In the genomic region with DNA sequence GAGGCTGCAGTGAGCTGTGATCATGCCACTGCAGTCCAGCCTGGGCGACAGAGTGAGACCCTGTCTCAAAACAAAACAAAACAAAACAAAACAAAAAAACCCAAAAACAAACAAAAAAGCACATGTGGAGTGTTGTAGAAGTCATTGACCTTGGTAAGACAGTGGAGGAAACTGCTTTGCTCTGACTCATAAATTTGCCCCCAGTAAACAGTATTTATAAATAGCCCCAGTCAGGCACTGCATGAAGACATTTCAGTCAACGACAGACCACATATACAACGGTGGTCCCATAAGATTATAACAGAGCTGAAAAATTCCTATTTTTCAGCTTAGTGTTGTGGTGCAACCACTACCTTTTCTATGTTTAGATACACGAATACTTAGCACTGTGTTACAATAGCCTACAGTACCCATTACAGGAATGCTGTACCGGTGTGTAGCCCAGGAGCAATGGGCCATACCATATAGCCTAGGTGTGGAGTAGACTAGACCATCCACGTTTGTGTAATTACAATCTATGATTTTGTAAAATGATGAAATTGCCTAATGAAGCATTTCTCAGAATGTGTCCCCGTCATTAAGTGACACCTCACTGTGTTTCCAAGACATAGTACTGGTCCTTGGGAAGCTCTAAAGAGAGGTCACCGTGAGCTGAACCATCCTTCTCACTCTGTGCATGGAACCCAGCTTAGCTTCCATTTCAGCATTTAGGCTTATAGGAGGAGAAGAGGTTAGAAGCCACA, we compare ENCODE assay signal across 18 cellular contexts. TPM values are rescaled to one million over a fixed set of nuclear protein-coding genes. Genes with fewer than 3 reads are reported as not detected.
A peak's percentile ranks its signal among the peaks of the same experiment; 100 is the strongest.
DNase-seq lines count a peak whose midpoint lies in the region; ATAC-seq, FAIRE-seq and TF ChIP-seq lines count a peak whose summit lies in the region.
"Had no signal": no experiment of that assay in that cellular context is flagged by ENCODE, and none has a peak within 500 bp of the region (broad histone marks: within the 10 kb centered on the region; RNA-seq: fewer than 3 reads in every experiment).

No MANE protein-coding gene starts in this region.

- intact Hi-C loops in activated CD8-positive, alpha-beta T cell treated with anti-CD3 and anti-CD28 coated beads for 36 hours (cut with micrococcal nuclease) = no loop called here
- intact Hi-C loops in lower leg skin (cut with DNase I; ENCODE audit: low total_unique reads) = no loop called here

- H3K27ac Mint-ChIP-seq in activated CD8-positive, alpha-beta T cell treated with anti-CD3 and anti-CD28 coated beads for 36 hours = no peak overlapping the region
- H3K27ac Mint-ChIP-seq: activated T-cell treated with anti-CD3 and anti-CD28 coated beads, Interleukin-2, amount 50 U/mL, for 72 hours had no signal

- H3K4me3 ChIP-seq in mesenchymal stem cell (ENCODE audit: insufficient read depth in 1 of 2, low read depth in 1 of 2, low read length in 2 of 2) (no peak overlapping the region), lower leg skin (ENCODE audit: low read depth, poor library complexity, severe bottlenecking) (no peak overlapping the region)
- H3K4me3 ChIP-seq: SJSA1 had no signal

- DNase-seq in NOMO-1 treated with DMSO at 0.1 percent for 48 hours (lab: John Stamatoyannopoulos, UW; ENCODE audit: unreplicated experiment) = peak; percentile 8
- no peak for DNase-seq in NOMO-1 (lab: John Stamatoyannopoulos, UW; ENCODE audit: unreplicated experiment in 2 of 2)
- DNase-seq in GM12891 (ENCODE audit: insufficient read length, low spot score) = no peak
- no peak for DNase-seq in activated CD8-positive, alpha-beta T cell treated with anti-CD3 and anti-CD28 coated beads for 36 hours
- DNase-seq in mesenchymal stem cell = peak; percentile 65
- DNase-seq in RPMI8226 = no peak
- DNase-seq in lower leg skin (ENCODE audit: low spot score in 2 of 2) = no peak
- DNase-seq: activated T-cell treated with anti-CD3 and anti-CD28 coated beads, Interleukin-2, amount 50 U/mL, for 72 hours; heart left ventricle; left colon; NCI-H2029 treated with DMSO at 0.1 percent for 48 hours; NCI-H748 treated with DMSO at 0.1 percent for 48 hours had no signal

- H3K27me3 Mint-ChIP-seq in activated CD8-positive, alpha-beta T cell treated with anti-CD3 and anti-CD28 coated beads for 36 hours = no peaks in the 10 kb centered on the region

- no peak overlapping the region for H2BK120ac ChIP-seq in mesenchymal stem cell (ENCODE audit: low read depth, low read length)

- H3K9me3 Mint-ChIP-seq in activated CD8-positive, alpha-beta T cell treated with anti-CD3 and anti-CD28 coated beads for 36 hours = no peaks in the 10 kb centered on the region
- H3K9me3 Mint-ChIP-seq: activated T-cell treated with anti-CD3 and anti-CD28 coated beads, Interleukin-2, amount 50 U/mL, for 72 hours had no signal

- H3K18ac ChIP-seq in mesenchymal stem cell (ENCODE audit: low read depth in 1 of 2, low read length in 2 of 2) = no peak overlapping the region

- no peak overlapping the region for H2AFZ ChIP-seq in mesenchymal stem cell (ENCODE audit: low read depth, low read length)

- TF ChIP-seq POLR2A in GM12891 (IDR thresholded peaks at IDR 0.05; ENCODE audit: low read depth, low read length) (no peak), lower leg skin (IDR thresholded peaks at IDR 0.05) (no peak)

- no peak overlapping the region for H3K9ac ChIP-seq in mesenchymal stem cell (ENCODE audit: low read length)
- H3K9ac ChIP-seq: KMS-11 had no signal

- no peak overlapping the region for H2BK12ac ChIP-seq in mesenchymal stem cell (ENCODE audit: low read length in 2 of 2)

- H4K8ac ChIP-seq in mesenchymal stem cell (ENCODE audit: low read length) = no peak overlapping the region

- H3K4ac ChIP-seq in mesenchymal stem cell (ENCODE audit: low read depth in 1 of 2, low read length in 2 of 2) = no peak overlapping the region

- no peak overlapping the region for H3K14ac ChIP-seq in mesenchymal stem cell (ENCODE audit: low read length in 2 of 2)

- no peak overlapping the region for H2BK15ac ChIP-seq in mesenchymal stem cell (ENCODE audit: low read depth, poor library complexity, severe bottlenecking)

- no peaks in the 10 kb centered on the region for H3K36me3 ChIP-seq in mesenchymal stem cell (ENCODE audit: control insufficient read depth in 1 of 2, insufficient read depth in 2 of 2, low read depth in 1 of 2, low read length in 2 of 2)
- H3K36me3 ChIP-seq: heart left ventricle, SJSA1, tibial nerve had no signal

- no peak overlapping the region for H2AK5ac ChIP-seq in mesenchymal stem cell (ENCODE audit: low read length, severe bottlenecking)

- H3K4me3 Mint-ChIP-seq in activated CD8-positive, alpha-beta T cell treated with anti-CD3 and anti-CD28 coated beads for 36 hours = peak overlapping the region; percentile 75

- no peaks in the 10 kb centered on the region for H3K36me3 Mint-ChIP-seq in activated CD8-positive, alpha-beta T cell treated with anti-CD3 and anti-CD28 coated beads for 36 hours (ENCODE audit: low read depth)

- no peak overlapping the region for H3K4me2 ChIP-seq in mesenchymal stem cell (ENCODE audit: low read length, poor library complexity, severe bottlenecking)
- H3K4me2 ChIP-seq: KMS-11 had no signal

- H3K23ac ChIP-seq in mesenchymal stem cell (ENCODE audit: low read length in 2 of 2) = no peak overlapping the region

- peaks cover 7% of the 10 kb centered on the region for H3K4me1 Mint-ChIP-seq in activated CD8-positive, alpha-beta T cell treated with anti-CD3 and anti-CD28 coated beads for 36 hours (ENCODE audit: low read depth)

- no peaks in the 10 kb centered on the region for H3K79me1 ChIP-seq in mesenchymal stem cell (replicated peaks; ENCODE audit: low read length, poor library complexity, severe bottlenecking)

- TF ChIP-seq CTCF in activated CD8-positive, alpha-beta T cell treated with anti-CD3 and anti-CD28 coated beads for 36 hours (IDR thresholded peaks at IDR 0.05) = no peak
- no peak for TF ChIP-seq CTCF in lower leg skin (IDR thresholded peaks at IDR 0.05)

- WGBS in mesenchymal stem cell = 84% methylated on average over 6 of the region's 8 CpGs
- WGBS in lower leg skin, 2 donors = 79 to 80% methylated on average over 8 of the region's 8 CpGs

- H3K27ac ChIP-seq in mesenchymal stem cell (ENCODE audit: low read length, poor library complexity, severe bottlenecking) = no peak overlapping the region
- H3K27ac ChIP-seq: 22Rv1, epithelial cell of prostate, KMS-11, SJSA1 had no signal

- H3K27me3 ChIP-seq in mesenchymal stem cell (ENCODE audit: control insufficient read depth in 1 of 2, insufficient read depth in 1 of 2, low read length in 2 of 2) = no peaks in the 10 kb centered on the region
- H3K27me3 ChIP-seq: heart left ventricle, SJSA1, tibial nerve had no signal

- CTCF ChIA-PET in activated CD8-positive, alpha-beta T cell treated with anti-CD3 and anti-CD28 coated beads for 36 hours (lab: Charles Lee) = interaction anchor here (1.5 kb wide), 1 partner anchor 8 kb away, joined by 3 read pairs; no protein-coding TSS in a partner anchor

- no peak overlapping the region for H2BK5ac ChIP-seq in mesenchymal stem cell (ENCODE audit: low read depth, low read length, poor library complexity, severe bottlenecking)

- FAIRE-seq in GM12891 (lab: Jason Lieb, UNC) = peak; percentile 74

- H3K4me1 ChIP-seq in mesenchymal stem cell (ENCODE audit: control insufficient read depth, insufficient read depth, low read depth, low read length) = peaks cover 11% of the 10 kb centered on the region

- no peak for ATAC-seq in activated CD8-positive, alpha-beta T cell treated with anti-CD3 and anti-CD28 coated beads for 36 hours
- ATAC-seq in GM21717 (IDR thresholded peaks at IDR 0.05; ENCODE audit: unreplicated experiment) = no peak

- no peaks in the 10 kb centered on the region for H3K9me3 ChIP-seq in mesenchymal stem cell (ENCODE audit: control insufficient read depth, low read length)
- H3K9me3 ChIP-seq: heart left ventricle, SJSA1, tibial nerve had no signal

- POLR2A ChIA-PET in activated CD8-positive, alpha-beta T cell treated with anti-CD3 and anti-CD28 coated beads for 36 hours (lab: Charles Lee) = interaction anchor here (0.6 to 1.3 kb wide), 2 partner anchors 192 to 240 kb away, joined by 3 read pairs; no protein-coding TSS in a partner anchor

- H4K91ac ChIP-seq in mesenchymal stem cell (ENCODE audit: low read length) = no peak overlapping the region

TF ChIP-seq in GM12891, 5 proteins besides CTCF, POLR2A, EP300 and RAD21:
- TF ChIP-seq POU2F2 (IDR thresholded peaks at IDR 0.05; ENCODE audit: low read depth, low read length) (no peak), SPI1 (IDR thresholded peaks at IDR 0.05; ENCODE audit: low read depth, low read length) (no peak), PAX5 (IDR thresholded peaks at IDR 0.05; ENCODE audit: insufficient read depth, low read length, severe bottlenecking) (no peak), POLR2AphosphoS5 (IDR thresholded peaks at IDR 0.05; ENCODE audit: low read depth, low read length) (no peak), TAF1 (IDR thresholded peaks at IDR 0.05; ENCODE audit: low read depth, low read length) (no peak)

RNA-seq across cellular contexts. Expression of gene ARL11, which starts 1.1 kb away (rescaled TPM):
- polyA plus RNA-seq in GM12891 (2012; ENCODE audit: low read depth, missing spikeins) = 2.2 TPM
- total RNA-seq in activated CD8-positive, alpha-beta T cell treated with anti-CD3 and anti-CD28 coated beads for 36 hours = under 1 TPM; 0.29 to 0.61 TPM
- polyA plus RNA-seq in mesenchymal stem cell (2013, experiment 1 of 2) = 0.01 TPM
- 0.01 TPM for polyA plus RNA-seq in mesenchymal stem cell (2013, experiment 2 of 2)
- under 1 TPM in 2 of 4 donors, not detected in 2; 0.19 to 0.51 TPM for total RNA-seq in lower leg skin

RNA-seq across cellular contexts. Expression of gene RCBTB1, which starts 44.0 kb away (rescaled TPM):
- polyA plus RNA-seq in GM12891 (2012; ENCODE audit: low read depth, missing spikeins) = 7.4 TPM
- total RNA-seq in activated CD8-positive, alpha-beta T cell treated with anti-CD3 and anti-CD28 coated beads for 36 hours = 10 to 100 TPM; 14.2 to 14.6 TPM
- polyA plus RNA-seq in mesenchymal stem cell (2013, experiment 1 of 2) = 13.2 TPM
- 14.0 TPM for polyA plus RNA-seq in mesenchymal stem cell (2013, experiment 2 of 2)
- 10 to 100 TPM in 1 of 4 donors, 1 to 10 TPM in 3; 4.4 to 12.8 (median 6.5) TPM for total RNA-seq in lower leg skin

Comparison
In these comparisons a context has a peak if more than half of its experiments do, and no peak if none do; other contexts are left out.
1. DNase-seq: peak in NOMO-1 treated with DMSO at 0.1 percent for 48 hours (single experiment) and mesenchymal stem cell (single experiment); none in NOMO-1 (0 of 2), GM12891 (single experiment), activated CD8-positive, alpha-beta T cell treated with anti-CD3 and anti-CD28 coated beads for 36 hours (single experiment), RPMI8226 (single experiment) and lower leg skin (0 of 2).